ENCODE assay signal across 11 cellular contexts in the genomic region with DNA sequence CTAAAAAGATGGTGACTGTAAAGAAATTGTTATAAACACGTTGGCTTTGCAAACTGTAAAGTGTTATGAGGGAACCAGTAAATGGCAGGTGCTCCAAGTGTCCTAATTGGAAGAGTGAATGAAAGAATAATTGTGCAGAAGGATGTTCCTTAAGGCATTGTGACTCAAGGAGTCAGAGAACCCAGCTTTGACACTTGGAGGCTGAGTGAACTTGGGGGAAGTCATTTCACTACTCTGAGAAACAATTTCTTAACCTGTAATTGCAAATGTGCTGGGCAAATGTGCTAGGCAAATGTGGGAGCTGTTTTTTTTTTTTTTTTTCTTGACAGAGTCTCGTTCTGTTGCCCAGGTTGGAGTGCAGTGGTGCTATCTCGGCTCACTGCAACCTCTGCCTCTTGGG.
DNase-seq lines count a peak whose midpoint lies in the region; ATAC-seq, FAIRE-seq and TF ChIP-seq lines count a peak whose summit lies in the region.
"Had no signal": no experiment of that assay in that cellular context is flagged by ENCODE, and none has a peak within 500 bp of the region (broad histone marks: within the 10 kb centered on the region; RNA-seq: fewer than 3 reads in every experiment).

No MANE protein-coding gene starts in this region.

- no peaks in the 10 kb centered on the region for H3K9me3 ChIP-seq in astrocyte (ENCODE audit: insufficient read depth, low read depth, low read length)
- H3K9me3 ChIP-seq: A549; BLaER1 treated with 17β-estradiol and CSF1 and Interleukin-3, amounts not matched to agents 10 nM and 100 nM had no signal

- TF ChIP-seq CTCF in natural killer cell (IDR thresholded peaks at IDR 0.05), result no peak
- no peak for TF ChIP-seq CTCF in astrocyte (IDR thresholded peaks at IDR 0.05; ENCODE audit: insufficient read depth, low read depth, low read length)
- no peak for TF ChIP-seq CTCF in foreskin keratinocyte (conservative IDR thresholded peaks at IDR 0.05)

- H3K9ac ChIP-seq in astrocyte (ENCODE audit: low read length), result no peak overlapping the region

- H3K27me3 ChIP-seq in astrocyte (ENCODE audit: insufficient read depth, low read length), result no peaks in the 10 kb centered on the region
- H3K27me3 ChIP-seq in foreskin keratinocyte, result peaks cover 2% of the 10 kb centered on the region
- H3K27me3 ChIP-seq: BLaER1 treated with 17β-estradiol and CSF1 and Interleukin-3, amounts not matched to agents 10 nM and 100 nM had no signal

- no peak overlapping the region for H3K4me3 Mint-ChIP-seq in activated CD4-positive, alpha-beta T cell treated with anti-CD3 and anti-CD28 coated beads, Interleukin-2, amount 10 ng/mL, durations not matched to agents 7 days and 5 days
- no peak overlapping the region for H3K4me3 Mint-ChIP-seq in natural killer cell treated with Interleukin-12 subunit alpha and Interleukin-12 subunit beta and Interleukin-15 and Interleukin-18, amount 100 ng/mL, for 72 hours
- no peak overlapping the region for H3K4me3 Mint-ChIP-seq in natural killer cell
- no peak overlapping the region for H3K4me3 Mint-ChIP-seq in astrocyte (ENCODE audit: unreplicated experiment)
- H3K4me3 Mint-ChIP-seq: H9 had no signal

- H3K4me1 ChIP-seq in astrocyte (ENCODE audit: insufficient read depth, low read length) (peaks cover 13% of the 10 kb centered on the region), foreskin keratinocyte (no peaks in the 10 kb centered on the region)
- H3K4me1 ChIP-seq: A549 had no signal

- no peak overlapping the region for H3K4me3 ChIP-seq in astrocyte (ENCODE audit: insufficient read depth, low read depth, low read length)
- H3K4me3 ChIP-seq: A549; BLaER1 treated with 17β-estradiol and CSF1 and Interleukin-3, amounts not matched to agents 10 nM and 100 nM had no signal

- no peaks in the 10 kb centered on the region for H3K36me3 ChIP-seq in astrocyte (ENCODE audit: insufficient read depth, low read length)
- H3K36me3 ChIP-seq: BLaER1 treated with 17β-estradiol and CSF1 and Interleukin-3, amounts not matched to agents 10 nM and 100 nM had no signal

- DNase-seq in activated CD4-positive, alpha-beta T cell treated with anti-CD3 and anti-CD28 coated beads, Interleukin-2, amount 10 ng/mL, durations not matched to agents 7 days and 5 days, result no peak
- DNase-seq in activated CD4-positive, alpha-beta T cell treated with anti-CD3 and anti-CD28 coated beads for 4 hours, result no peak
- no peak for DNase-seq in natural killer cell treated with Interleukin-12 subunit alpha and Interleukin-12 subunit beta and Interleukin-15 and Interleukin-18, amount 100 ng/mL, for 72 hours (ENCODE audit: low spot score)
- DNase-seq in natural killer cell (no peak), astrocyte (ENCODE audit: low read depth) (no peak), NCI-H82 (lab: John Stamatoyannopoulos, UW) (no peak), foreskin keratinocyte (no peak)
- DNase-seq in effector CD4-positive, alpha-beta T cell, result no peak

- intact Hi-C loops in natural killer cell (cut with micrococcal nuclease), result loop anchor here (1.0 to 5.0 kb wide), 4 partner anchors 107 to 352 kb away; no protein-coding TSS in a partner anchor

- peaks cover 45% of the 10 kb centered on the region for H3K4me1 Mint-ChIP-seq in activated CD4-positive, alpha-beta T cell treated with anti-CD3 and anti-CD28 coated beads, Interleukin-2, amount 10 ng/mL, durations not matched to agents 7 days and 5 days
- peaks cover 3 to 19% of the 10 kb centered on the region in 2 donors for H3K4me1 Mint-ChIP-seq in natural killer cell treated with Interleukin-12 subunit alpha and Interleukin-12 subunit beta and Interleukin-15 and Interleukin-18, amount 100 ng/mL, for 72 hours (ENCODE audit: low read depth in 2 of 2)
- H3K4me1 Mint-ChIP-seq in natural killer cell, result no peaks in the 10 kb centered on the region
- peaks cover 49% of the 10 kb centered on the region for H3K4me1 Mint-ChIP-seq in astrocyte (ENCODE audit: low read depth, unreplicated experiment)
- H3K4me1 Mint-ChIP-seq: H9 had no signal

- peaks cover 5% of the 10 kb centered on the region for H3K36me3 Mint-ChIP-seq in activated CD4-positive, alpha-beta T cell treated with anti-CD3 and anti-CD28 coated beads, Interleukin-2, amount 10 ng/mL, durations not matched to agents 7 days and 5 days (ENCODE audit: low read depth)
- no peaks in the 10 kb centered on the region for H3K36me3 Mint-ChIP-seq in natural killer cell treated with Interleukin-12 subunit alpha and Interleukin-12 subunit beta and Interleukin-15 and Interleukin-18, amount 100 ng/mL, for 72 hours
- H3K36me3 Mint-ChIP-seq in natural killer cell (no peaks in the 10 kb centered on the region), astrocyte (ENCODE audit: low read depth, unreplicated experiment) (peaks cover 9% of the 10 kb centered on the region)

- H3K9me3 Mint-ChIP-seq in activated CD4-positive, alpha-beta T cell treated with anti-CD3 and anti-CD28 coated beads, Interleukin-2, amount 10 ng/mL, durations not matched to agents 7 days and 5 days, result no peaks in the 10 kb centered on the region
- no peaks in the 10 kb centered on the region for H3K9me3 Mint-ChIP-seq in natural killer cell treated with Interleukin-12 subunit alpha and Interleukin-12 subunit beta and Interleukin-15 and Interleukin-18, amount 100 ng/mL, for 72 hours
- H3K9me3 Mint-ChIP-seq in natural killer cell (no peaks in the 10 kb centered on the region), astrocyte (ENCODE audit: unreplicated experiment) (peaks cover 5% of the 10 kb centered on the region)
- H3K9me3 Mint-ChIP-seq: H9 had no signal

- FAIRE-seq in astrocyte (lab: Jason Lieb, UNC), result no peak

- no peaks in the 10 kb centered on the region for H3K79me2 ChIP-seq in astrocyte (ENCODE audit: insufficient read depth, low read length)

- peaks cover 2% of the 10 kb centered on the region for H3K27me3 Mint-ChIP-seq in activated CD4-positive, alpha-beta T cell treated with anti-CD3 and anti-CD28 coated beads, Interleukin-2, amount 10 ng/mL, durations not matched to agents 7 days and 5 days
- peaks cover 8 to 23% of the 10 kb centered on the region in 2 donors for H3K27me3 Mint-ChIP-seq in natural killer cell treated with Interleukin-12 subunit alpha and Interleukin-12 subunit beta and Interleukin-15 and Interleukin-18, amount 100 ng/mL, for 72 hours
- peaks cover 6% of the 10 kb centered on the region in 2 donors for H3K27me3 Mint-ChIP-seq in natural killer cell (ENCODE audit: low read depth in 2 of 2)
- no peaks in the 10 kb centered on the region for H3K27me3 Mint-ChIP-seq in astrocyte (ENCODE audit: low read depth, unreplicated experiment)

- no peak overlapping the region for H3K27ac ChIP-seq in astrocyte (ENCODE audit: low read depth, low read length)
- H3K27ac ChIP-seq in foreskin keratinocyte, result no peak overlapping the region
- H3K27ac ChIP-seq: A549 had no signal

- peak overlapping the region; percentile 78 for H3K27ac Mint-ChIP-seq in activated CD4-positive, alpha-beta T cell treated with anti-CD3 and anti-CD28 coated beads, Interleukin-2, amount 10 ng/mL, durations not matched to agents 7 days and 5 days
- peak overlapping the region; percentile 34 to 40 for H3K27ac Mint-ChIP-seq in natural killer cell treated with Interleukin-12 subunit alpha and Interleukin-12 subunit beta and Interleukin-15 and Interleukin-18, amount 100 ng/mL, for 72 hours
- H3K27ac Mint-ChIP-seq in natural killer cell (no peak overlapping the region), astrocyte (ENCODE audit: unreplicated experiment) (peak overlapping the region; percentile 2)
- H3K27ac Mint-ChIP-seq: H9 had no signal

- ATAC-seq in natural killer cell treated with Interleukin-12 subunit alpha and Interleukin-12 subunit beta and Interleukin-15 and Interleukin-18, amount 100 ng/mL, for 72 hours, result no peak
- ATAC-seq in natural killer cell, result no peak
- ATAC-seq in foreskin keratinocyte, result no peak

- no peak overlapping the region for H3K4me2 ChIP-seq in astrocyte (ENCODE audit: low read length)
- H3K4me2 ChIP-seq: A549 had no signal

- H4K20me1 ChIP-seq in astrocyte (ENCODE audit: insufficient read depth, low read length), result no peaks in the 10 kb centered on the region
- H4K20me1 ChIP-seq: BLaER1 treated with 17β-estradiol and CSF1 and Interleukin-3, amounts not matched to agents 10 nM and 100 nM had no signal

- POLR2A ChIA-PET in activated CD4-positive, alpha-beta T cell treated with anti-CD3 and anti-CD28 coated beads, Interleukin-2, amount 10 ng/mL, durations not matched to agents 7 days and 5 days (lab: Charles Lee), result no interaction called here

- CTCF ChIA-PET in activated CD4-positive, alpha-beta T cell treated with anti-CD3 and anti-CD28 coated beads, Interleukin-2, amount 10 ng/mL, durations not matched to agents 7 days and 5 days (lab: Charles Lee), result interaction anchor here (0.6 to 4.3 kb wide), 16 partner anchors 25 to 661 kb away, joined by 3 to 34 read pairs (median 4); a partner anchor contains a TSS

- no peak overlapping the region for H2AFZ ChIP-seq in astrocyte (ENCODE audit: low read depth, low read length)

Comparison
In these comparisons a context has a peak if more than half of its experiments do, and no peak if none do; other contexts are left out.
1. H3K27ac Mint-ChIP-seq: peak in activated CD4-positive, alpha-beta T cell treated with anti-CD3 and anti-CD28 coated beads, Interleukin-2, amount 10 ng/mL, durations not matched to agents 7 days and 5 days (single experiment), natural killer cell treated with Interleukin-12 subunit alpha and Interleukin-12 subunit beta and Interleukin-15 and Interleukin-18, amount 100 ng/mL, for 72 hours (2 of 2) and astrocyte (single experiment); none in natural killer cell (0 of 2).